ENCODE assay signal across 9 cellular contexts in genomic region chr15:74420193-74420905, GRCh38. TPM values are rescaled to one million over a fixed set of nuclear protein-coding genes. Genes with fewer than 3 reads are reported as not detected.
A peak's percentile ranks its signal among the peaks of the same experiment; 100 is the strongest.
DNase-seq lines count a peak whose midpoint lies in the region; ATAC-seq, FAIRE-seq and TF ChIP-seq lines count a peak whose summit lies in the region.
"Had no signal": no experiment of that assay in that cellular context is flagged by ENCODE, and none has a peak within 500 bp of the region (broad histone marks: within the 10 kb centered on the region; RNA-seq: fewer than 3 reads in every experiment).

No MANE protein-coding gene starts in this region.

- FAIRE-seq in GM12891 (lab: Jason Lieb, UNC) (peak; percentile 20), pancreas (lab: Jason Lieb, UNC) (no peak)

- peak overlapping the region in 9 of 59 donors; percentile 2 to 30 (median 16) for H3K4me3 ChIP-seq in dorsolateral prefrontal cortex
- H3K4me3 ChIP-seq in pancreas = no peak overlapping the region
- H3K4me3 ChIP-seq in thyroid gland (replicated peaks in 1 of 3) = no peak overlapping the region

- no peaks in the 10 kb centered on the region for H3K9me3 ChIP-seq in pancreas
- H3K9me3 ChIP-seq in thyroid gland = no peaks in the 10 kb centered on the region

- intact Hi-C loops in dorsolateral prefrontal cortex (cut with DNase I) (no loop called here), pancreas (cut with DNase I) (no loop called here), thyroid gland (cut with DNase I) (no loop called here)

- TF ChIP-seq CTCF in dorsolateral prefrontal cortex (IDR thresholded peaks at IDR 0.05 in 54 of 56, conservative IDR thresholded peaks at IDR 0.05 in 2 of 56; ENCODE audit: low read depth in 1 of 56, partially characterized antibody in 56 of 56) = no peak
- TF ChIP-seq CTCF in pancreas (IDR thresholded peaks at IDR 0.05) = no peak
- no peak for TF ChIP-seq CTCF in thyroid gland (IDR thresholded peaks at IDR 0.05)
- TF ChIP-seq CTCF in foreskin keratinocyte (conservative IDR thresholded peaks at IDR 0.05) = no peak

- H3K36me3 ChIP-seq in pancreas = no peaks in the 10 kb centered on the region
- H3K36me3 ChIP-seq in thyroid gland = no peaks in the 10 kb centered on the region

- DNase-seq in GM12891 (ENCODE audit: insufficient read length, low spot score) = no peak
- peak; percentile 43 for DNase-seq in LoVo (ENCODE audit: low spot score)
- no peak for DNase-seq in dorsolateral prefrontal cortex
- peak in 2 of 6 donors; percentile 23 to 48 for DNase-seq in pancreas
- DNase-seq in thyroid gland = no peak
- no peak for DNase-seq in NCI-H2227 (lab: John Stamatoyannopoulos, UW; ENCODE audit: unreplicated experiment)
- DNase-seq in foreskin keratinocyte = no peak
- DNase-seq: H9 had no signal

- TF ChIP-seq POLR2A in GM12891 (IDR thresholded peaks at IDR 0.05; ENCODE audit: low read depth, low read length) (no peak), thyroid gland (IDR thresholded peaks at IDR 0.05) (no peak)

- no peaks in the 10 kb centered on the region for H3K27me3 ChIP-seq in dorsolateral prefrontal cortex
- H3K27me3 ChIP-seq in pancreas = no peaks in the 10 kb centered on the region
- no peaks in the 10 kb centered on the region for H3K27me3 ChIP-seq in thyroid gland
- no peaks in the 10 kb centered on the region for H3K27me3 ChIP-seq in foreskin keratinocyte

- H3K27ac ChIP-seq in dorsolateral prefrontal cortex (peak overlapping the region; percentile 76 to 100 (median 98)), pancreas (no peak overlapping the region), thyroid gland (no peak overlapping the region), foreskin keratinocyte (no peak overlapping the region)

- WGBS in pancreas, 2 donors = 63 to 71% methylated on average over 8 to 10 of the region's 10 CpGs
- whole genome bisulfite sequencing in thyroid gland, 2 donors = 84 to 89% methylated on average over 5 to 8 of the region's 10 CpGs

- peak in 3 of 4 donors; percentile 18 to 82 (median 73) for ATAC-seq in pancreas
- no peak for ATAC-seq in foreskin keratinocyte
- no peak for ATAC-seq in HG03097 (IDR thresholded peaks at IDR 0.05; ENCODE audit: low FRiP score, unreplicated experiment)

- H3K4me1 ChIP-seq in pancreas (no peaks in the 10 kb centered on the region), thyroid gland (no peaks in the 10 kb centered on the region), foreskin keratinocyte (peaks cover 20% of the 10 kb centered on the region)

TF ChIP-seq in GM12891, 5 proteins besides CTCF, POLR2A, EP300 and RAD21:
- no peak for TF ChIP-seq PAX5 (IDR thresholded peaks at IDR 0.05; ENCODE audit: insufficient read depth, low read length, severe bottlenecking)
- TF ChIP-seq POU2F2 (IDR thresholded peaks at IDR 0.05; ENCODE audit: low read depth, low read length) = no peak
- no peak for TF ChIP-seq TAF1 (IDR thresholded peaks at IDR 0.05; ENCODE audit: low read depth, low read length)
- no peak for TF ChIP-seq SPI1 (IDR thresholded peaks at IDR 0.05; ENCODE audit: low read depth, low read length)
TF ChIP-seq in GM12891: peak in this region for 0.

RNA-seq across cellular contexts. Expression of gene SEMA7A, which starts 13.4 kb away (rescaled TPM):
- 51.0 TPM for polyA plus RNA-seq in GM12891 (2012; ENCODE audit: low read depth, missing spikeins)
- total RNA-seq in dorsolateral prefrontal cortex (100 to 1,000 TPM in 2 of 120 experiments, 10 to 100 TPM in 118; 34.1 to 116 (median 63.6) TPM), pancreas (1 to 10 TPM in 2 of 6 donors, under 1 TPM in 4; 0.37 to 5.6 (median 0.75) TPM), thyroid gland (1 to 10 TPM in 3 of 4 donors, under 1 TPM in 1; 0.29 to 2.0 (median 1.6) TPM), foreskin keratinocyte (19.8 and 45.0 TPM in 2 replicates)
- polyA plus RNA-seq in pancreas (1 to 10 TPM in 1 of 2 donors, under 1 TPM in 1; 0.53 to 1.1 TPM), foreskin keratinocyte (14.5 and 32.3 TPM in 2 replicates)

RNA-seq across cellular contexts. Expression of gene UBL7, which starts 40.6 kb away (rescaled TPM):
- 105 TPM for polyA plus RNA-seq in GM12891 (2012; ENCODE audit: low read depth, missing spikeins)
- total RNA-seq in dorsolateral prefrontal cortex = 100 to 1,000 TPM in 1 of 120 experiments, 10 to 100 TPM in 119; 46.8 to 107 (median 78.1) TPM
- 10 to 100 TPM; 16.9 to 30.2 (median 20.4) TPM for total RNA-seq in pancreas
- polyA plus RNA-seq in pancreas = 10 to 100 TPM; 16.0 to 18.1 TPM
- total RNA-seq in thyroid gland = 100 to 1,000 TPM in 1 of 4 donors, 10 to 100 TPM in 3; 60.3 to 103 (median 69.6) TPM
- total RNA-seq in foreskin keratinocyte = 55.1 and 59.7 TPM in 2 replicates
- 73.0 and 77.4 TPM in 2 replicates for polyA plus RNA-seq in foreskin keratinocyte

RNA-seq across cellular contexts. Expression of gene CYP11A1, which starts 52.9 kb away (rescaled TPM):
- 0.54 TPM for polyA plus RNA-seq in GM12891 (2012; ENCODE audit: low read depth, missing spikeins)
- total RNA-seq in dorsolateral prefrontal cortex (1 to 10 TPM in 106 of 120 experiments, under 1 TPM in 14; 0.37 to 5.5 (median 2.0) TPM), pancreas (under 1 TPM in 3 of 6 donors, not detected in 3; 0.28 to 0.66 (median 0.29) TPM), thyroid gland (1 to 10 TPM in 1 of 4 donors, under 1 TPM in 2, not detected in 1; 0.54 to 1.2 (median 0.56) TPM), foreskin keratinocyte (not detected in 2 replicates)
- polyA plus RNA-seq in pancreas (under 1 TPM; 0.09 to 0.11 TPM), foreskin keratinocyte (0.04 TPM in 1 of 2 replicates, not detected in the other)

Comparison
In these comparisons a context has a peak if more than half of its experiments do, and no peak if none do; other contexts are left out.
1. H3K27ac ChIP-seq: peak in dorsolateral prefrontal cortex (59 of 59); none in pancreas (0 of 4), thyroid gland (0 of 3) and foreskin keratinocyte (single experiment).
2. ATAC-seq: peak in pancreas (3 of 4); none in foreskin keratinocyte (single experiment) and HG03097 (single experiment).